In the genomic region with DNA sequence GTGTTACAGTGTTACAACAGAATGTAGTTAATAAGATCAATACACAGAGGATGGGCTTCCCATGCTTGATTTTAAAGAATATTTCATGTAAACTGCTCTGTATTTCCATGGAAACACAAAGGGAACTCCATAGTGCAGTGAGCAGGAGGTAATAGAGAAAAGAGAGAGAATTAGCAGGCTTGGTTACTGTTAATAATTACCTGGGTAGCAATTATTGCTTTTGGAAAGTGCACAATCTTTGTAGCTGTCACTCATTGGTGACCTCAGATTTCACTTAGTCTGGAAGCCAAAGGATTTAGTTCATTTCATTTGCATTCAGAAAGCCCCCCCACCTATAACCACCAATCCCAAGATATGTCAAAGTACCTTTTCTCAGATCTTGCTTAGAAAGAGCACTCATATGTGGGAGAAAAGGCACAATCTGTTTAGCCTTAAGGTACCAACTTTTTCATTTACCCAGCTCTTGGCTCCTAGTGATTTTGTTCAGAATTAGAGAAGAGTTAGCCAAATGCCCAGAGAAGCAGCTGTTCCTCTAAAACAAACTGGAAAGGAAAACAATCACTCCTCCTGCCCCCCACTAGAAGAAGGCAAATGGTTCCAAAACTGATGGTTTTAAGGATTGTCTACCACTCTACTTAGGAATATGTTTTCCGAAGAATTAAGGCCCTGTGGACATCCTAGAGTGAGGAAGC, we compare ENCODE assay signal across 35 cellular contexts.
A peak's percentile ranks its signal among the peaks of the same experiment; 100 is the strongest.
DNase-seq lines count a peak whose midpoint lies in the region; ATAC-seq, FAIRE-seq and TF ChIP-seq lines count a peak whose summit lies in the region.
"Had no signal": no experiment of that assay in that cellular context is flagged by ENCODE, and none has a peak within 500 bp of the region (broad histone marks: within the 10 kb centered on the region; RNA-seq: fewer than 3 reads in every experiment).

No MANE protein-coding gene starts in this region.

- no peak overlapping the region for H2AFZ ChIP-seq in astrocyte (ENCODE audit: low read depth, low read length)

- H3K36me3 ChIP-seq in astrocyte (ENCODE audit: insufficient read depth, low read length): no peaks in the 10 kb centered on the region
- no peaks in the 10 kb centered on the region for H3K36me3 ChIP-seq in pancreas
- H3K36me3 ChIP-seq: BE2C, colonic mucosa, HAP-1, ovary, Peyer's patch, right lobe of liver had no signal

- H3K4me2 ChIP-seq in astrocyte (ENCODE audit: low read length): peak overlapping the region; percentile 53
- H3K4me2 ChIP-seq: KMS-11 had no signal

- H3K27ac ChIP-seq in astrocyte (ENCODE audit: low read depth, low read length): no peak overlapping the region
- H3K27ac ChIP-seq in pancreas: peak overlapping the region in 1 of 4 donors; percentile 33
- H3K27ac ChIP-seq: colonic mucosa, KMS-11, ovary, Peyer's patch, right lobe of liver had no signal

- H3K36me3 Mint-ChIP-seq in astrocyte (ENCODE audit: low read depth, unreplicated experiment): no peaks in the 10 kb centered on the region
- H3K36me3 Mint-ChIP-seq: stimulated activated naive B cell treated with anti-CD40 and anti-IgM and Interleukin-4, amounts not matched to agents 10 μg/mL and 1 μg/mL and 100 μg/mL, for 72 hours had no signal

- H3K9me3 ChIP-seq in astrocyte (ENCODE audit: insufficient read depth, low read depth, low read length): no peaks in the 10 kb centered on the region
- no peaks in the 10 kb centered on the region for H3K9me3 ChIP-seq in pancreas
- H3K9me3 ChIP-seq: BE2C, colonic mucosa, HAP-1, ovary, Peyer's patch, right lobe of liver had no signal

- H3K4me3 ChIP-seq in astrocyte (ENCODE audit: insufficient read depth, low read depth, low read length): no peak overlapping the region
- no peak overlapping the region for H3K4me3 ChIP-seq in pancreas
- H3K4me3 ChIP-seq: colonic mucosa, HAP-1, ovary, Peyer's patch, right lobe of liver had no signal

- no peak overlapping the region for H3K27ac Mint-ChIP-seq in astrocyte (ENCODE audit: unreplicated experiment)
- H3K27ac Mint-ChIP-seq: activated CD4-positive, alpha-beta T cell treated with anti-CD3 and anti-CD28 coated beads, Interleukin-2, amount 10 ng/mL, durations not matched to agents 24 days and 14 days; activated naive CD4-positive, alpha-beta T cell treated with anti-CD3 and anti-CD28 coated beads, Interleukin-2, amount 10 ng/mL, durations not matched to agents 7 days and 5 days; activated T-cell treated with anti-CD3 and anti-CD28 coated beads, Interleukin-2, amount 50 U/mL, for 72 hours; naive thymus-derived CD4-positive, alpha-beta T cell; stimulated activated naive B cell treated with anti-CD40 and anti-IgM and Interleukin-4, amounts not matched to agents 10 μg/mL and 1 μg/mL and 100 μg/mL, for 72 hours had no signal

- H3K4me1 Mint-ChIP-seq in astrocyte (ENCODE audit: low read depth, unreplicated experiment): peaks cover 19% of the 10 kb centered on the region
- H3K4me1 Mint-ChIP-seq: stimulated activated naive B cell treated with anti-CD40 and anti-IgM and Interleukin-4, amounts not matched to agents 10 μg/mL and 1 μg/mL and 100 μg/mL, for 72 hours had no signal

- intact Hi-C loops in pancreas (cut with DNase I): no loop called here

- H3K79me2 ChIP-seq in astrocyte (ENCODE audit: insufficient read depth, low read length): no peaks in the 10 kb centered on the region

- TF ChIP-seq CTCF in astrocyte (IDR thresholded peaks at IDR 0.05; ENCODE audit: insufficient read depth, low read depth, low read length) (no peak), pancreas (IDR thresholded peaks at IDR 0.05) (no peak)

- FAIRE-seq in astrocyte (lab: Jason Lieb, UNC) (no peak), islet of Langerhans (lab: Jason Lieb, UNC) (peak; percentile 92), pancreas (lab: Jason Lieb, UNC) (no peak)
- FAIRE-seq: bronchial epithelial cell, GM19239 had no signal

- ATAC-seq in pancreas: peak; percentile 87 to 94 (median 90)
- no peak for ATAC-seq in HG03342 (IDR thresholded peaks at IDR 0.05; ENCODE audit: unreplicated experiment)
- ATAC-seq in HG03159 (IDR thresholded peaks at IDR 0.05; ENCODE audit: unreplicated experiment): no peak
- no peak for ATAC-seq in HG03108 (IDR thresholded peaks at IDR 0.05; ENCODE audit: unreplicated experiment)
- ATAC-seq: activated T-cell treated with anti-CD3 and anti-CD28 coated beads, Interleukin-2, amount 50 U/mL, for 72 hours; esophagus mucosa; left ventricle myocardium superior; naive thymus-derived CD4-positive, alpha-beta T cell; right lobe of liver; stimulated activated naive B cell treated with anti-CD40 and anti-IgM and Interleukin-4, amounts not matched to agents 10 μg/mL and 1 μg/mL and 100 μg/mL, for 72 hours had no signal

- 91 to 93% methylated on average over 1 of the region's 1 CpG for WGBS in pancreas, 2 donors

- POLR2A ChIA-PET in HEK293T (lab: Yijun Ruan, JAX): no interaction called here

- H3K27me3 ChIP-seq in astrocyte (ENCODE audit: insufficient read depth, low read length) (no peaks in the 10 kb centered on the region), pancreas (no peaks in the 10 kb centered on the region)
- H3K27me3 ChIP-seq: BE2C, colonic mucosa, ovary, Peyer's patch, right lobe of liver had no signal

- H3K4me1 ChIP-seq in astrocyte (ENCODE audit: insufficient read depth, low read length) (peaks cover 9% of the 10 kb centered on the region), pancreas (peaks cover 8 to 26% (median 22%) of the 10 kb centered on the region in 3 donors)
- H3K4me1 ChIP-seq: BE2C, colonic mucosa, HAP-1, Peyer's patch, right lobe of liver had no signal

- H4K20me1 ChIP-seq in astrocyte (ENCODE audit: insufficient read depth, low read length): no peaks in the 10 kb centered on the region

- CTCF ChIA-PET in HEK293T (lab: Yijun Ruan, JAX): no interaction called here

- DNase-seq in HEK293T (ENCODE audit: extremely low spot score) (no peak), astrocyte (ENCODE audit: low read depth) (no peak), pancreas (no peak)
- DNase-seq in activated T-cell treated with anti-CD3 and anti-CD28 coated beads, Interleukin-2, amount 50 U/mL, for 1 hour: no peak
- DNase-seq: ACHN; activated CD4-positive, alpha-beta T cell treated with anti-CD3 and anti-CD28 coated beads, Interleukin-2, amount 10 ng/mL, durations not matched to agents 24 days and 14 days; activated naive CD4-positive, alpha-beta T cell treated with anti-CD3 and anti-CD28 coated beads, Interleukin-2, amount 10 ng/mL, durations not matched to agents 7 days and 5 days; activated T-cell treated with anti-CD3 and anti-CD28 coated beads, Interleukin-2, amount 50 U/mL, for 72 hours; amniotic stem cell; BE2C; colonic mucosa; foreskin melanocyte; GDM1; hippocampal formation; left ventricle myocardium superior; naive thymus-derived CD4-positive, alpha-beta T cell; NCI-H1417 treated with DMSO at 0.1 percent for 48 hours; NCI-H510A; ovary; Peyer's patch; right lobe of liver; SHP77 treated with DMSO at 0.1 percent for 48 hours; stimulated activated CD4-positive, alpha-beta T cell treated with anti-CD3 and anti-CD28 coated beads, Interleukin-4, amount 100 ng/mL, for 4 hours; stimulated activated naive B cell treated with anti-CD40 and anti-IgM and Interleukin-4, amounts not matched to agents 10 μg/mL and 1 μg/mL and 100 μg/mL, for 72 hours; SW 1271; T1000 had no signal

- H3K9ac ChIP-seq in astrocyte (ENCODE audit: low read length): no peak overlapping the region
- H3K9ac ChIP-seq: KMS-11 had no signal

- no peak overlapping the region for H3K4me3 Mint-ChIP-seq in astrocyte (ENCODE audit: unreplicated experiment)
- H3K4me3 Mint-ChIP-seq: activated CD4-positive, alpha-beta T cell treated with anti-CD3 and anti-CD28 coated beads, Interleukin-2, amount 10 ng/mL, durations not matched to agents 24 days and 14 days; activated naive CD4-positive, alpha-beta T cell treated with anti-CD3 and anti-CD28 coated beads, Interleukin-2, amount 10 ng/mL, durations not matched to agents 7 days and 5 days; activated T-cell treated with anti-CD3 and anti-CD28 coated beads, Interleukin-2, amount 50 U/mL, for 72 hours; naive thymus-derived CD4-positive, alpha-beta T cell; stimulated activated naive B cell treated with anti-CD40 and anti-IgM and Interleukin-4, amounts not matched to agents 10 μg/mL and 1 μg/mL and 100 μg/mL, for 72 hours had no signal

- no peaks in the 10 kb centered on the region for H3K27me3 Mint-ChIP-seq in astrocyte (ENCODE audit: low read depth, unreplicated experiment)
- H3K27me3 Mint-ChIP-seq: stimulated activated naive B cell treated with anti-CD40 and anti-IgM and Interleukin-4, amounts not matched to agents 10 μg/mL and 1 μg/mL and 100 μg/mL, for 72 hours had no signal

- H3K9me3 Mint-ChIP-seq in astrocyte (ENCODE audit: unreplicated experiment): peaks cover under 1% of the 10 kb centered on the region

TF ChIP-seq in HEK293T, 16 proteins besides CTCF, POLR2A, EP300 and RAD21:
- no peak for TF ChIP-seq CTBP1 (IDR thresholded peaks at IDR 0.05; ENCODE audit: borderline replicate concordance)
- TF ChIP-seq, protein P1, sequence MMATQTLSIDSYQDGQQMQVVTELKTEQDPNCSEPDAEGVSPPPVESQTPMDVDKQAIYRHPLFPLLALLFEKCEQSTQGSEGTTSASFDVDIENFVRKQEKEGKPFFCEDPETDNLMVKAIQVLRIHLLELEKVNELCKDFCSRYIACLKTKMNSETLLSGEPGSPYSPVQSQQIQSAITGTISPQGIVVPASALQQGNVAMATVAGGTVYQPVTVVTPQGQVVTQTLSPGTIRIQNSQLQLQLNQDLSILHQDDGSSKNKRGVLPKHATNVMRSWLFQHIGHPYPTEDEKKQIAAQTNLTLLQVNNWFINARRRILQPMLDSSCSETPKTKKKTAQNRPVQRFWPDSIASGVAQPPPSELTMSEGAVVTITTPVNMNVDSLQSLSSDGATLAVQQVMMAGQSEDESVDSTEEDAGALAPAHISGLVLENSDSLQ (IDR thresholded peaks at IDR 0.05): peak; percentile 36; the same call in 1 of the 2 replicates

Comparison
In these comparisons a context has a peak if more than half of its experiments do, and no peak if none do; other contexts are left out.
1. ATAC-seq: peak in pancreas (4 of 4); none in HG03342 (single experiment), HG03159 (single experiment) and HG03108 (single experiment).